Comparison of ENCODE assay signal across 1 cellular context in the genomic region with DNA sequence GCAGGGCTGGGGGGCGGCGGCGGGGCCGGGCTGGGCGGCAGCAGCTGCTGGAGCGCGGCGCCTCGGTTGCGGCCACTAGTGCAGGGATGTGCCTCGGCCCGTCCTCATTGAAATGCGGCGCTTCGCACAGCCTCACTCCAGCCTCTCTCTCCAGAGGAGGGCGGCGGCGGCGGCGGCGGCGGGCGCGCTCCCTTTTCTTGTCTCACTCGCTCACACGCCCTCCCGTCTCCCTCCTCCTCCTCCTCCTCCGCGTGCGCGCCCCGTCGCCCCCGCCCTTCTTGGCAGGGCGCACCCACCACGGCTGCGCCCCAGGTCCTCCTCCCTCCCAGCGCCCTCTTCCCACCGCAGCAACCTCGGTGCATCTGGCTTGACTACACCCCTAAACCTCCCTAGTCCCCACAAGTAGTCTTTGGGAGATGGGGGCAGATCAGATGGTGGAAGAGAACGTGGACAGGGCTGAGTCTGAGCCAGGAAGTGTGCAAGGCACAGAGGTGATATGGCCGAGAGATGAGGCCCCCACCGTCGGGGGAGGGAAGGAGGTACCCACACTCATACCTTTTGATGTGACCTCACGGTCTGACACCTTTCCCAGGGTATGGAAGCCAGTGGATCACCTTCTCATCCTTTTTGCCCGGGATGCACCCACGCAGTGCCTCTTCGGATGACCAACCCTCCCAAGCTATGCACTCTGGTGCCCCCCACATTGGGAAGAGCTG.
TF ChIP-seq lines count a peak whose summit lies in the region.

DCLK1 (minus strand) TSS at position 168 of the 716 bp plus-strand sequence.

TF ChIP-seq in HEK293, 187 proteins besides CTCF, POLR2A, EP300 and RAD21 (continued from another document):
- TF ChIP-seq KLF17 (tag by site-specific recombination; IDR thresholded peaks at IDR 0.05) (no peak), ZEB2 (tag by site-specific recombination; IDR thresholded peaks at IDR 0.05) (0 out of 2 replicates have a peak, but pooled peaks have one; percentile 23), ZNF155 (tag by site-specific recombination; IDR thresholded peaks at IDR 0.05) (no peak), ZSCAN16 (tag by site-specific recombination; IDR thresholded peaks at IDR 0.05) (no peak), EGR2 (tag by site-specific recombination; IDR thresholded peaks at IDR 0.05; ENCODE audit: low read depth) (peak; percentile 95), ZNF837 (tag by site-specific recombination; IDR thresholded peaks at IDR 0.05) (no peak), ZNF600 (tag by site-specific recombination; IDR thresholded peaks at IDR 0.05) (no peak), ZNF311 (tag by site-specific recombination; IDR thresholded peaks at IDR 0.05; ENCODE audit: borderline replicate concordance) (no peak)
